ENCODE assay signal across 8 cellular contexts in genomic region chr6:28399370-28400121, GRCh38. TPM values are rescaled to one million over a fixed set of nuclear protein-coding genes. Genes with fewer than 3 reads are reported as not detected.
DNase-seq lines count a peak whose midpoint lies in the region; ATAC-seq and TF ChIP-seq lines count a peak whose summit lies in the region.

TSS of gene ZSCAN12 (minus strand) at chr6:28399747. CDS start at chr6:28398405, 1,342 bp downstream.

- H3K9me3 Mint-ChIP-seq in CD4-positive, alpha-beta T cell: peaks cover 2% of the 10 kb centered on the region
- peaks cover 0 to 7% (median 0%) of the 10 kb centered on the region in 11 donors for H3K9me3 Mint-ChIP-seq in naive thymus-derived CD4-positive, alpha-beta T cell
- no peaks in the 10 kb centered on the region for H3K9me3 Mint-ChIP-seq in stimulated activated effector memory CD8-positive, alpha-beta T cell treated with anti-CD3 and anti-CD28 coated beads, Interleukin-12 subunit alpha, Interleukin-12 subunit beta, amount 100 ng/mL, for 72 hours

- H3K4me3 ChIP-seq in OCI-LY3 (ENCODE audit: low read length) (peak within 1 kb of the TSS; percentile 98), fibroblast of mammary gland (ENCODE audit: control insufficient read depth, low read depth, low read length) (peak within 1 kb of the TSS; percentile 95)
- H3K4me3 ChIP-seq in naive thymus-derived CD4-positive, alpha-beta T cell (ENCODE audit: low read length): peak within 1 kb of the TSS; percentile 88

- TF ChIP-seq CTCF in CD4-positive, alpha-beta T cell (IDR thresholded peaks at IDR 0.05): peak; percentile 70
- TF ChIP-seq CTCF in OCI-LY3 (IDR thresholded peaks at IDR 0.05; ENCODE audit: low read depth, low read length): peak; percentile 45
- TF ChIP-seq CTCF in fibroblast of mammary gland (conservative IDR thresholded peaks at IDR 0.05; ENCODE audit: control insufficient read depth, insufficient read depth, low read depth, low read length): peak; percentile 47

- peaks cover 22% of the 10 kb centered on the region for H3K4me1 ChIP-seq in OCI-LY3 (ENCODE audit: low read length)
- H3K4me1 ChIP-seq in naive thymus-derived CD4-positive, alpha-beta T cell (ENCODE audit: control insufficient read depth in 2 of 2, insufficient read depth in 2 of 2, low read length in 2 of 2): peaks cover 8 to 30% of the 10 kb centered on the region in 2 donors

- peak within 1 kb of the TSS; percentile 99 for H3K9ac ChIP-seq in OCI-LY3 (ENCODE audit: low read length)

- peak within 1 kb of the TSS; percentile 73 for H3K4me2 ChIP-seq in OCI-LY3 (ENCODE audit: low read length)

- H3K27ac ChIP-seq in CD4-positive, alpha-beta T cell (ENCODE audit: low read depth, low read length): peak within 1 kb of the TSS; percentile 49
- H3K27ac ChIP-seq in OCI-LY3 (ENCODE audit: low read length): peak within 1 kb of the TSS; percentile 82
- H3K27ac ChIP-seq in naive thymus-derived CD4-positive, alpha-beta T cell (ENCODE audit: low read depth, low read length): peak within 1 kb of the TSS; percentile 74

- peak within 1 kb of the TSS; percentile 91 for H2AFZ ChIP-seq in OCI-LY3 (ENCODE audit: low read depth, low read length)

- POLR2A ChIA-PET in CD4-positive, alpha-beta T cell (lab: Charles Lee): interaction anchor here (0.8 to 2.2 kb wide), 7 partner anchors 16 to 920 kb away, joined by 3 to 14 read pairs (median 4); partner anchors contain the start of genes ZKSCAN4, ZKSCAN8, ZSCAN23 and ZSCAN26
- POLR2A ChIA-PET in naive thymus-derived CD4-positive, alpha-beta T cell (lab: Charles Lee): interaction anchor here (0.8 to 1.7 kb wide), 3 partner anchors 90 to 151 kb away, joined by 3 to 4 read pairs (median 3); partner anchors contain the start of gene ZSCAN26

- peaks cover 32% of the 10 kb centered on the region for H3K27me3 Mint-ChIP-seq in CD4-positive, alpha-beta T cell
- peaks cover 0 to 34% (median 22%) of the 10 kb centered on the region in 5 donors for H3K27me3 Mint-ChIP-seq in naive thymus-derived CD4-positive, alpha-beta T cell

- peaks cover 19% of the 10 kb centered on the region for H3K36me3 ChIP-seq in OCI-LY3 (replicated peaks; ENCODE audit: low read depth, low read length)
- H3K36me3 ChIP-seq in naive thymus-derived CD4-positive, alpha-beta T cell (ENCODE audit: control insufficient read depth in 2 of 3, insufficient read depth in 3 of 3, low read length in 3 of 3): peaks cover 0 to 5% (median 0%) of the 10 kb centered on the region in 3 experiments

- peak; percentile 92 for ATAC-seq in CD4-positive, alpha-beta T cell (ENCODE audit: poor library complexity)
- ATAC-seq in GM19397 (IDR thresholded peaks at IDR 0.05; ENCODE audit: unreplicated experiment): peak; percentile 89
- ATAC-seq in naive thymus-derived CD4-positive, alpha-beta T cell: peak; percentile 97
- peak; percentile 97 for ATAC-seq in stimulated activated effector memory CD8-positive, alpha-beta T cell treated with anti-CD3 and anti-CD28 coated beads, Interleukin-12 subunit alpha, Interleukin-12 subunit beta, amount 100 ng/mL, for 72 hours

- no peaks in the 10 kb centered on the region for H3K27me3 ChIP-seq in CD4-positive, alpha-beta T cell (ENCODE audit: control insufficient read depth, insufficient read depth, low read length)
- H3K27me3 ChIP-seq in OCI-LY3 (ENCODE audit: low read depth, low read length): no peaks in the 10 kb centered on the region
- H3K27me3 ChIP-seq in naive thymus-derived CD4-positive, alpha-beta T cell (ENCODE audit: control insufficient read depth in 2 of 2, insufficient read depth in 2 of 2, low read length in 2 of 2): no peaks in the 10 kb centered on the region

- H3K36me3 Mint-ChIP-seq in CD4-positive, alpha-beta T cell (ENCODE audit: low read depth): peaks cover 52% of the 10 kb centered on the region
- H3K36me3 Mint-ChIP-seq in naive thymus-derived CD4-positive, alpha-beta T cell: peaks cover 0 to 36% (median 26%) of the 10 kb centered on the region in 5 donors
- peaks cover 39% of the 10 kb centered on the region for H3K36me3 Mint-ChIP-seq in stimulated activated effector memory CD8-positive, alpha-beta T cell treated with anti-CD3 and anti-CD28 coated beads, Interleukin-12 subunit alpha, Interleukin-12 subunit beta, amount 100 ng/mL, for 72 hours

- CTCF ChIA-PET in CD4-positive, alpha-beta T cell (lab: Charles Lee): interaction anchor here (0.8 to 2.6 kb wide), 4 partner anchors 43 to 66 kb away, joined by 3 to 5 read pairs (median 3); partner anchors contain the start of gene ZSCAN23
- CTCF ChIA-PET in naive thymus-derived CD4-positive, alpha-beta T cell (lab: Charles Lee): interaction anchor here (0.6 kb wide), 1 partner anchor 132 kb away, joined by 3 read pairs; no protein-coding TSS in a partner anchor

- intact Hi-C loops in CD4-positive, alpha-beta T cell (cut with DNase I, micrococcal nuclease): loop anchor here (1.0 to 5.0 kb wide), 11 partner anchors 43 to 267 kb away; partner anchors contain the start of genes ZKSCAN4 (in 2 of the 2), ZSCAN23 (in 2 of the 2), ZKSCAN3 (in 1 of the 2) and ZSCAN26 (in 1 of the 2)
- intact Hi-C loops in naive thymus-derived CD4-positive, alpha-beta T cell (cut with micrococcal nuclease): loop anchor here (1.0 to 5.0 kb wide), 17 partner anchors 17 to 497 kb away; partner anchors contain the start of genes ZKSCAN3 (in 2 of the 2), ZSCAN23 (in 2 of the 2), ZSCAN26 (in 2 of the 2) and ZKSCAN4 (in 1 of the 2)

- H4K20me1 ChIP-seq in OCI-LY3 (ENCODE audit: insufficient read depth, low read length): peaks cover 10% of the 10 kb centered on the region

- peak within 1 kb of the TSS; percentile 86 for H3K27ac Mint-ChIP-seq in CD4-positive, alpha-beta T cell
- peak within 1 kb of the TSS; percentile 77 to 96 (median 93) for H3K27ac Mint-ChIP-seq in naive thymus-derived CD4-positive, alpha-beta T cell
- peak within 1 kb of the TSS; percentile 93 for H3K27ac Mint-ChIP-seq in stimulated activated effector memory CD8-positive, alpha-beta T cell treated with anti-CD3 and anti-CD28 coated beads, Interleukin-12 subunit alpha, Interleukin-12 subunit beta, amount 100 ng/mL, for 72 hours

- DNase-seq in CD4-positive, alpha-beta T cell: peak; percentile 70 to 85 (median 78)
- DNase-seq in HK-2 (ENCODE audit: unreplicated experiment): peak; percentile 90
- DNase-seq in activated T-helper 1 cell treated with Interleukin-2 at 50 U/mL for 16 hours (ENCODE audit: low read depth): peak; percentile 74
- peak; percentile 90 for DNase-seq in fibroblast of mammary gland (ENCODE audit: low read depth)
- peak; percentile 73 to 87 (median 81) for DNase-seq in naive thymus-derived CD4-positive, alpha-beta T cell
- DNase-seq in stimulated activated effector memory CD8-positive, alpha-beta T cell treated with anti-CD3 and anti-CD28 coated beads, Interleukin-12 subunit alpha, Interleukin-12 subunit beta, amount 100 ng/mL, for 72 hours (ENCODE audit: low spot score in 2 of 2): peak; percentile 70 to 89

- H3K9me3 ChIP-seq in CD4-positive, alpha-beta T cell (ENCODE audit: control insufficient read depth, low read length): no peaks in the 10 kb centered on the region
- no peaks in the 10 kb centered on the region for H3K9me3 ChIP-seq in OCI-LY3 (ENCODE audit: insufficient read depth, low read length)
- no peaks in the 10 kb centered on the region for H3K9me3 ChIP-seq in naive thymus-derived CD4-positive, alpha-beta T cell (ENCODE audit: control insufficient read depth in 2 of 3, low read length in 3 of 3)

- peaks cover 49% of the 10 kb centered on the region for H3K79me2 ChIP-seq in OCI-LY3 (ENCODE audit: low read length)

- peaks cover 55% of the 10 kb centered on the region for H3K4me1 Mint-ChIP-seq in CD4-positive, alpha-beta T cell (ENCODE audit: low read depth)
- peaks cover 30 to 54% (median 47%) of the 10 kb centered on the region in 7 donors for H3K4me1 Mint-ChIP-seq in naive thymus-derived CD4-positive, alpha-beta T cell
- H3K4me1 Mint-ChIP-seq in stimulated activated effector memory CD8-positive, alpha-beta T cell treated with anti-CD3 and anti-CD28 coated beads, Interleukin-12 subunit alpha, Interleukin-12 subunit beta, amount 100 ng/mL, for 72 hours: peaks cover 47% of the 10 kb centered on the region

- peak within 1 kb of the TSS; percentile 97 for H3K4me3 Mint-ChIP-seq in CD4-positive, alpha-beta T cell
- peak within 1 kb of the TSS; percentile 84 to 96 (median 92) for H3K4me3 Mint-ChIP-seq in naive thymus-derived CD4-positive, alpha-beta T cell
- H3K4me3 Mint-ChIP-seq in stimulated activated effector memory CD8-positive, alpha-beta T cell treated with anti-CD3 and anti-CD28 coated beads, Interleukin-12 subunit alpha, Interleukin-12 subunit beta, amount 100 ng/mL, for 72 hours: peak within 1 kb of the TSS; percentile 84

RNA-seq across cellular contexts. Expression of gene ZSCAN12, which starts in this region (rescaled TPM):
- 1 to 10 TPM; 2.0 to 2.3 TPM for total RNA-seq in CD4-positive, alpha-beta T cell
- total RNA-seq in naive thymus-derived CD4-positive, alpha-beta T cell: 10 to 100 TPM in 1 of 5 experiments, 1 to 10 TPM in 4; 2.9 to 10.3 (median 7.4) TPM
- 1 to 10 TPM; 3.2 to 3.8 TPM for polyA plus RNA-seq in naive thymus-derived CD4-positive, alpha-beta T cell

Comparison
In these comparisons a context has a peak if more than half of its experiments do, and no peak if none do; other contexts are left out.
1. Peak in every context shown above with its lines: DNase-seq, ATAC-seq, H3K4me3 ChIP-seq and H3K27ac ChIP-seq.